ENCODE assay signal across 9 cellular contexts in the genomic region with DNA sequence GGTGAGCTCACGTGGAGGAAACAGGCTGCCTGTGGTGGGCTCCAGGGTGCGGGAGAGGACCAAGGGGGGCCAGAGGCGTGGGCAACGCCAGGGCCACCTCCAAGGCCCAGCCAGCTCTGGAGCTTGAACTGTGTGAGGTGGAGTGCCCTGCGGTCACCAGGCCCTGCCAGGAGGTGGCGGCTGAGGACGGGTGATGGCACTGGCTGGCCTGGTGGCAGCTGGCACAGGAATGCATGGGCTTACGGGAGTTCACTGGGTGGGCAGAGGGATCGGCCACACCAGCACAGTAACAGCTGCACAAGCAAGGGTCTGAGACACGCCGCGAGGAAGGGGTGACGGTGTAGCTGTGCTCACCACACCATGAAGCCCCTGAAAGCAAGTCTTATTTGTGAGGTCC. TPM values are rescaled to one million over a fixed set of nuclear protein-coding genes. Genes with fewer than 3 reads are reported as not detected.
A peak's percentile ranks its signal among the peaks of the same experiment; 100 is the strongest.
DNase-seq lines count a peak whose midpoint lies in the region; ATAC-seq and TF ChIP-seq lines count a peak whose summit lies in the region.
"Had no signal": no experiment of that assay in that cellular context is flagged by ENCODE, and none has a peak within 500 bp of the region (broad histone marks: within the 10 kb centered on the region; RNA-seq: fewer than 3 reads in every experiment).

No MANE protein-coding gene starts in this region.

- CTCF ChIA-PET in RWPE1 (lab: Yijun Ruan, JAX), result interaction anchor here (0.6 to 1.2 kb wide), 4 partner anchors 9 to 148 kb away, joined by 3 to 4 read pairs (median 4); no protein-coding TSS in a partner anchor

- 0 out of 2 replicates have a peak overlapping the region, but pooled peaks have one; percentile 12 for H3K27ac ChIP-seq in RWPE1

- ATAC-seq in left ventricle myocardium superior, result no peak
- ATAC-seq in HG03520 (IDR thresholded peaks at IDR 0.05; ENCODE audit: unreplicated experiment), result no peak
- no peak for ATAC-seq in GM21737 (IDR thresholded peaks at IDR 0.05; ENCODE audit: unreplicated experiment)

- DNase-seq in activated CD4-positive, alpha-beta T cell treated with anti-CD3 and anti-CD28 coated beads, Interleukin-2, amount 50 U/mL, for 48 hours, result peak; percentile 8 to 13
- DNase-seq in activated CD4-positive, alpha-beta T cell treated with anti-CD3 and anti-CD28 coated beads, Interleukin-2, amount 50 U/mL, for 1 hour, result no peak
- DNase-seq in RWPE1 (ENCODE audit: low spot score) (peak; percentile 11), left ventricle myocardium superior (peak; percentile 31), GM13976 (ENCODE audit: low spot score) (no peak)
- DNase-seq in stimulated activated CD8-positive, alpha-beta memory T cell treated with anti-CD3 and anti-CD28 coated beads, Interleukin-4, amount 100 ng/mL, for 48 hours, result peak; percentile 42
- DNase-seq: NCI-H345 had no signal

- POLR2A ChIA-PET in RWPE1 (lab: Yijun Ruan, JAX; ENCODE audit: low non-redundant PET), result no interaction called here

- TF ChIP-seq CTCF in RWPE1 (conservative IDR thresholded peaks at IDR 0.05; ENCODE audit: low read depth) (peak; percentile 25; the same call in 1 of the 2 replicates), GM13976 (IDR thresholded peaks at IDR 0.05; ENCODE audit: borderline replicate concordance, control extremely low read depth, extremely low read depth, insufficient read depth, missing control alignments) (no peak)

- in situ Hi-C loops in GM13976 (cut with MboI; ENCODE audit: low sequenced_read_pairs, unreplicated experiment), result no loop called here

- intact Hi-C loops in left ventricle myocardium superior (cut with micrococcal nuclease), result no loop called here

RNA-seq across cellular contexts. Expression of gene TOLLIP, which starts 15.8 kb away (rescaled TPM):
- 50.2 TPM for total RNA-seq in left ventricle myocardium superior

Comparison
In these comparisons a context has a peak if more than half of its experiments do, and no peak if none do; other contexts are left out.
1. DNase-seq: peak in activated CD4-positive, alpha-beta T cell treated with anti-CD3 and anti-CD28 coated beads, Interleukin-2, amount 50 U/mL, for 48 hours (2 of 2), RWPE1 (single experiment), left ventricle myocardium superior (single experiment) and stimulated activated CD8-positive, alpha-beta memory T cell treated with anti-CD3 and anti-CD28 coated beads, Interleukin-4, amount 100 ng/mL, for 48 hours (single experiment); none in activated CD4-positive, alpha-beta T cell treated with anti-CD3 and anti-CD28 coated beads, Interleukin-2, amount 50 U/mL, for 1 hour (single experiment) and GM13976 (single experiment).